In the genomic region with DNA sequence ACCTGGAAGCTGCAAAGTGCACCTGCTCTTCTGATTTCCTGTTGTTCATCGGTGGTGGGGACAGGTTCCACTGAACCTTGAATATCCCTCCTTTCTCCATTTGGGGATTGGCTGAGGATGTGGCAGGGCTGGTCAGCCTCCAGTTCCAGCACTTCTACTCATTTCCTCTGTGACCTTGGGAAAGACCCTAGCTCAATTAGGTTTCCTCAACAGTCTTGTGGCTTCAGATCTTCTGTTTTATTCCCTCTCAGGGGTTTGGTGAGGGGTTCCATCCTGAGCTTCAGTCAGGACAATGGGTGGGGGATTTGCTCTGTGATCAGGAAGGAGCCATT, we compare ENCODE assay signal across 23 cellular contexts.
"Had no signal": no experiment of that assay in that cellular context is flagged by ENCODE, and none has a peak within 500 bp of the region (broad histone marks: within the 10 kb centered on the region; RNA-seq: fewer than 3 reads in every experiment).

No MANE protein-coding gene starts in this region.

- H3K27me3 ChIP-seq: hepatocyte, neutrophil, spleen, tibial nerve had no signal

- H3K9me3 ChIP-seq: neutrophil, psoas muscle, spleen, tibial nerve had no signal

- H3K4me3 ChIP-seq: coronary artery, hepatocyte, lung, psoas muscle, spleen, tibial nerve had no signal

- H3K4me1 ChIP-seq: psoas muscle, spleen, tibial nerve had no signal

- H3K9me3 Mint-ChIP-seq: stimulated activated naive CD8-positive, alpha-beta T cell treated with anti-CD3 and anti-CD28 coated beads, Interleukin-15, Interleukin-2, amounts not matched to agents 100 ng/mL and 50 ng/mL, for 24 hours had no signal

- H2AFZ ChIP-seq: hepatocyte had no signal

- H3K36me3 ChIP-seq: neutrophil, spleen, tibial nerve had no signal

- H3K79me2 ChIP-seq: hepatocyte had no signal

- H3K4me3 Mint-ChIP-seq: endodermal cell; nephron progenitor cell; stimulated activated memory B cell treated with anti-CD40 and anti-IgM and Interleukin-4, amounts not matched to agents 10 μg/mL and 1 μg/mL and 100 μg/mL, for 72 hours; stimulated activated naive CD8-positive, alpha-beta T cell treated with anti-CD3 and anti-CD28 coated beads, Interleukin-15, Interleukin-2, amounts not matched to agents 100 ng/mL and 50 ng/mL, for 24 hours had no signal

- H3K27ac Mint-ChIP-seq: endodermal cell; stimulated activated memory B cell treated with anti-CD40 and anti-IgM and Interleukin-4, amounts not matched to agents 10 μg/mL and 1 μg/mL and 100 μg/mL, for 72 hours; stimulated activated naive CD8-positive, alpha-beta T cell treated with anti-CD3 and anti-CD28 coated beads, Interleukin-15, Interleukin-2, amounts not matched to agents 100 ng/mL and 50 ng/mL, for 24 hours had no signal

- ATAC-seq: left ventricle myocardium superior, psoas muscle, sciatic nerve had no signal

- H3K4me1 Mint-ChIP-seq: stimulated activated memory B cell treated with anti-CD40 and anti-IgM and Interleukin-4, amounts not matched to agents 10 μg/mL and 1 μg/mL and 100 μg/mL, for 72 hours had no signal

- H3K4me2 ChIP-seq: hepatocyte had no signal

- H3K36me3 Mint-ChIP-seq: stimulated activated memory B cell treated with anti-CD40 and anti-IgM and Interleukin-4, amounts not matched to agents 10 μg/mL and 1 μg/mL and 100 μg/mL, for 72 hours had no signal

- H3K27me3 Mint-ChIP-seq: stimulated activated memory B cell treated with anti-CD40 and anti-IgM and Interleukin-4, amounts not matched to agents 10 μg/mL and 1 μg/mL and 100 μg/mL, for 72 hours; stimulated activated naive CD8-positive, alpha-beta T cell treated with anti-CD3 and anti-CD28 coated beads, Interleukin-15, Interleukin-2, amounts not matched to agents 100 ng/mL and 50 ng/mL, for 24 hours had no signal

- H3K27ac ChIP-seq: coronary artery, hepatocyte, neutrophil, psoas muscle, spleen, tibial nerve had no signal

- DNase-seq: effector CD4-positive, alpha-beta T cell; erythroblast; foreskin melanocyte; head of caudate nucleus; left ventricle myocardium superior; mesenchymal stem cell; midbrain; nephron progenitor cell; psoas muscle; retina; spleen; stimulated activated CD4-positive, alpha-beta T cell treated with anti-CD3 and anti-CD28 coated beads, Interleukin-15, amount 100 ng/mL, for 24 hours; stimulated activated CD4-positive, alpha-beta T cell treated with anti-CD3 and anti-CD28 coated beads, Interleukin-1b, Interleukin-23, amount 100 ng/mL, for 48 hours; stimulated activated CD4-positive, alpha-beta T cell treated with anti-CD3 and anti-CD28 coated beads, Interleukin-4, amount 100 ng/mL, for 24 hours had no signal
